Comparison of ENCODE assay signal across 12 cellular contexts in the genomic region with DNA sequence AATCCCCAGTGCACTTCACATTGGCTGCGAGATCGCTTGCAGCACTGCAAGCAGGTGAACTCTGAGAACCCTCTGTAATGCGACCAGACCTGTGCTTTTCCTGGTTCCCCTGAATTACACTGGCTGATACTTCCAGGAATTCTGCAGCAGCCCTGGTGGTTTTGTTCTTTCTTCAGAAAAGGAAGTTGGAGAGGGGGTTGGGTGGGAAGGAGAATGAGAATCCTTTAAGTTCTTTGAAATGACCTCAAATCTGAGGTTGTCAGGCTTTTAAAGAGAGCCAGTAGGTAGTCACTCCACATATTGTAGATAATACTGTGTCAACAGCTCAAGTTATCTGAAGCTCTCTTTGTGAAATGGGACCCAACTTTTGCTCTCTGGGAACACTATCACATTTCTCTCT.
DNase-seq lines count a peak whose midpoint lies in the region; ATAC-seq, FAIRE-seq and TF ChIP-seq lines count a peak whose summit lies in the region.
"Had no signal": no experiment of that assay in that cellular context is flagged by ENCODE, and none has a peak within 500 bp of the region (broad histone marks: within the 10 kb centered on the region; RNA-seq: fewer than 3 reads in every experiment).

No MANE protein-coding gene starts in this region.

- H3K23ac ChIP-seq in mesenchymal stem cell (ENCODE audit: low read length in 2 of 2) = no peak overlapping the region

- no peaks in the 10 kb centered on the region for H3K36me3 ChIP-seq in DND-41 (ENCODE audit: insufficient read depth, low read length)
- H3K36me3 ChIP-seq in HEK293 (ENCODE audit: control insufficient read depth in 2 of 2, insufficient read depth in 1 of 2, low read length in 2 of 2) = no peaks in the 10 kb centered on the region
- H3K36me3 ChIP-seq in mesenchymal stem cell (ENCODE audit: control insufficient read depth in 1 of 2, insufficient read depth in 2 of 2, low read depth in 1 of 2, low read length in 2 of 2) = no peaks in the 10 kb centered on the region
- peaks cover 0 to 3% (median 0%) of the 10 kb centered on the region in 6 donors for H3K36me3 ChIP-seq in spleen
- H3K36me3 ChIP-seq: SJCRH30 had no signal

- H3K4ac ChIP-seq in mesenchymal stem cell (ENCODE audit: low read depth in 1 of 2, low read length in 2 of 2) = no peak overlapping the region

- TF ChIP-seq CTCF in DND-41 (IDR thresholded peaks at IDR 0.05; ENCODE audit: borderline replicate concordance, extremely low read depth, low read length, poor library complexity, severe bottlenecking) (no peak), HEK293 (tag by site-specific recombination; IDR thresholded peaks at IDR 0.05) (no peak), spleen (IDR thresholded peaks at IDR 0.05 in 8 of 11, conservative IDR thresholded peaks at IDR 0.05 in 3 of 11) (no peak)

- H3K27ac ChIP-seq in DND-41 (ENCODE audit: low read length) (peak overlapping the region; percentile 77), HEK293 (ENCODE audit: extremely low read depth, low read depth, low read length) (no peak overlapping the region), mesenchymal stem cell (ENCODE audit: low read length, poor library complexity, severe bottlenecking) (no peak overlapping the region), spleen (no peak overlapping the region)
- H3K27ac ChIP-seq: SJCRH30 had no signal

- FAIRE-seq in GM12891 (lab: Jason Lieb, UNC) = no peak
- FAIRE-seq: endothelial cell of umbilical vein had no signal

- no peaks in the 10 kb centered on the region for H3K79me2 ChIP-seq in DND-41 (ENCODE audit: insufficient read depth, low read length)

- DNase-seq in DND-41 = peak; percentile 73
- DNase-seq in cerebellar cortex (ENCODE audit: low spot score) = peak; percentile 59
- no peak for DNase-seq in mesenchymal stem cell
- DNase-seq in spleen = no peak
- no peak for DNase-seq in activated effector memory CD4-positive, alpha-beta T cell treated with anti-CD3 and anti-CD28 coated beads, Interleukin-2, amount 50 U/mL, for 16 hours
- DNase-seq in GM12891 (ENCODE audit: insufficient read length, low spot score) = no peak
- DNase-seq: activated CD4-positive, alpha-beta T cell treated with anti-CD3 and anti-CD28 coated beads for 1 hour; CD8-positive, alpha-beta memory T cell; hypothalamus had no signal

- TF ChIP-seq POLR2A in spleen (IDR thresholded peaks at IDR 0.05) = no peak
- TF ChIP-seq POLR2A in GM12891 (IDR thresholded peaks at IDR 0.05; ENCODE audit: low read depth, low read length) = no peak

- H2BK5ac ChIP-seq in mesenchymal stem cell (ENCODE audit: low read depth, low read length, poor library complexity, severe bottlenecking) = no peak overlapping the region

- no peak overlapping the region for H2BK12ac ChIP-seq in mesenchymal stem cell (ENCODE audit: low read length in 2 of 2)

- H2AK5ac ChIP-seq in mesenchymal stem cell (ENCODE audit: low read length, severe bottlenecking) = no peak overlapping the region

- intact Hi-C loops in spleen (cut with DNase I; ENCODE audit: low total_unique reads) = no loop called here

- H3K4me2 ChIP-seq in DND-41 (ENCODE audit: insufficient read depth, low read length) = peak overlapping the region; percentile 65
- no peak overlapping the region for H3K4me2 ChIP-seq in mesenchymal stem cell (ENCODE audit: low read length, poor library complexity, severe bottlenecking)

- no peak overlapping the region for H3K18ac ChIP-seq in mesenchymal stem cell (ENCODE audit: low read depth in 1 of 2, low read length in 2 of 2)

- H3K79me1 ChIP-seq in mesenchymal stem cell (replicated peaks; ENCODE audit: low read length, poor library complexity, severe bottlenecking) = no peaks in the 10 kb centered on the region

- H3K9ac ChIP-seq in DND-41 (ENCODE audit: low read depth, low read length) (peak overlapping the region; percentile 44), mesenchymal stem cell (ENCODE audit: low read length) (no peak overlapping the region)

- H3K4me1 ChIP-seq in DND-41 (ENCODE audit: insufficient read depth, low read length) (peaks cover 57% of the 10 kb centered on the region), HEK293 (ENCODE audit: control insufficient read depth, insufficient read depth, low read length) (peaks cover 17% of the 10 kb centered on the region), mesenchymal stem cell (ENCODE audit: control insufficient read depth, insufficient read depth, low read depth, low read length) (peaks cover 8% of the 10 kb centered on the region), spleen (peaks cover 0 to 17% (median 0%) of the 10 kb centered on the region in 6 donors)
- H3K4me1 ChIP-seq: SJCRH30 had no signal

- H4K20me1 ChIP-seq in DND-41 (ENCODE audit: insufficient read depth, low read length) = no peaks in the 10 kb centered on the region

- H3K4me3 ChIP-seq in DND-41 (ENCODE audit: low read depth in 1 of 2, low read length in 2 of 2) = peak overlapping the region in 1 of 2 experiments; percentile 41; a peak in 2 of 4 replicates
- no peak overlapping the region for H3K4me3 ChIP-seq in HEK293 (ENCODE audit: low read depth, low read length)
- no peak overlapping the region for H3K4me3 ChIP-seq in mesenchymal stem cell (ENCODE audit: insufficient read depth in 1 of 2, low read depth in 1 of 2, low read length in 2 of 2)
- H3K4me3 ChIP-seq in spleen = no peak overlapping the region
- H3K4me3 ChIP-seq: SJCRH30 had no signal

- H3K14ac ChIP-seq in mesenchymal stem cell (ENCODE audit: low read length in 2 of 2) = peak overlapping the region in 1 of 2 experiments; percentile 7

- no peak overlapping the region for H2BK120ac ChIP-seq in mesenchymal stem cell (ENCODE audit: low read depth, low read length)

- H2AFZ ChIP-seq in DND-41 (ENCODE audit: low read depth, low read length) = peak overlapping the region; percentile 72
- H2AFZ ChIP-seq in mesenchymal stem cell (ENCODE audit: low read depth, low read length) = no peak overlapping the region

- CTCF ChIA-PET in HEK293 (lab: Yijun Ruan, JAX) = no interaction called here

- H4K91ac ChIP-seq in mesenchymal stem cell (ENCODE audit: low read length) = no peak overlapping the region

- peak overlapping the region; percentile 46 for H4K8ac ChIP-seq in mesenchymal stem cell (ENCODE audit: low read length)

- H3K9me3 ChIP-seq in DND-41 (ENCODE audit: insufficient read depth, low read length, severe bottlenecking) = no peaks in the 10 kb centered on the region
- no peaks in the 10 kb centered on the region for H3K9me3 ChIP-seq in HEK293 (ENCODE audit: control insufficient read depth, insufficient read depth, low read depth, low read length)
- no peaks in the 10 kb centered on the region for H3K9me3 ChIP-seq in mesenchymal stem cell (ENCODE audit: control insufficient read depth, low read length)
- no peaks in the 10 kb centered on the region for H3K9me3 ChIP-seq in spleen
- H3K9me3 ChIP-seq: SJCRH30 had no signal

- H3K27me3 ChIP-seq in DND-41 (ENCODE audit: insufficient read depth, low read length, poor library complexity) (no peaks in the 10 kb centered on the region), mesenchymal stem cell (ENCODE audit: control insufficient read depth in 1 of 2, insufficient read depth in 1 of 2, low read length in 2 of 2) (peaks cover 0 to 20% of the 10 kb centered on the region in 2 experiments), spleen (replicated peaks in 1 of 7) (no peaks in the 10 kb centered on the region)
- H3K27me3 ChIP-seq: SJCRH30 had no signal

- peak; percentile 71 for ATAC-seq in DND-41 (ENCODE audit: insufficient read depth, low read depth)

- no peak overlapping the region for H2BK15ac ChIP-seq in mesenchymal stem cell (ENCODE audit: low read depth, poor library complexity, severe bottlenecking)

- POLR2A ChIA-PET in HEK293 (lab: Yijun Ruan, JAX) = no interaction called here

- WGBS in mesenchymal stem cell = 50% methylated on average over 3 of the region's 3 CpGs
- WGBS in spleen, 5 donors = 58 to 68% (median 65%) methylated on average over 3 of the region's 3 CpGs

TF ChIP-seq in HEK293, 187 proteins besides CTCF, POLR2A, EP300 and RAD21:
- TF ChIP-seq, protein P1, sequence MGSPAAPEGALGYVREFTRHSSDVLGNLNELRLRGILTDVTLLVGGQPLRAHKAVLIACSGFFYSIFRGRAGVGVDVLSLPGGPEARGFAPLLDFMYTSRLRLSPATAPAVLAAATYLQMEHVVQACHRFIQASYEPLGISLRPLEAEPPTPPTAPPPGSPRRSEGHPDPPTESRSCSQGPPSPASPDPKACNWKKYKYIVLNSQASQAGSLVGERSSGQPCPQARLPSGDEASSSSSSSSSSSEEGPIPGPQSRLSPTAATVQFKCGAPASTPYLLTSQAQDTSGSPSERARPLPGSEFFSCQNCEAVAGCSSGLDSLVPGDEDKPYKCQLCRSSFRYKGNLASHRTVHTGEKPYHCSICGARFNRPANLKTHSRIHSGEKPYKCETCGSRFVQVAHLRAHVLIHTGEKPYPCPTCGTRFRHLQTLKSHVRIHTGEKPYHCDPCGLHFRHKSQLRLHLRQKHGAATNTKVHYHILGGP (tag by site-specific recombination; IDR thresholded peaks at IDR 0.05) = peak; percentile 62
- TF ChIP-seq GLIS1 (tag by site-specific recombination; IDR thresholded peaks at IDR 0.05) = no peak

TF ChIP-seq in GM12891, 5 proteins besides CTCF, POLR2A, EP300 and RAD21:
- no peak for TF ChIP-seq PAX5 (IDR thresholded peaks at IDR 0.05; ENCODE audit: insufficient read depth, low read length, severe bottlenecking)
- no peak for TF ChIP-seq POLR2AphosphoS5 (IDR thresholded peaks at IDR 0.05; ENCODE audit: low read depth, low read length)
- no peak for TF ChIP-seq SPI1 (IDR thresholded peaks at IDR 0.05; ENCODE audit: low read depth, low read length)
- no peak for TF ChIP-seq POU2F2 (IDR thresholded peaks at IDR 0.05; ENCODE audit: low read depth, low read length)
- TF ChIP-seq TAF1 (IDR thresholded peaks at IDR 0.05; ENCODE audit: low read depth, low read length) = no peak

Comparison
In these comparisons a context has a peak if more than half of its experiments do, and no peak if none do; other contexts are left out.
1. DNase-seq: peak in DND-41 (single experiment) and cerebellar cortex (single experiment); none in mesenchymal stem cell (single experiment), spleen (single experiment), activated effector memory CD4-positive, alpha-beta T cell treated with anti-CD3 and anti-CD28 coated beads, Interleukin-2, amount 50 U/mL, for 16 hours (single experiment) and GM12891 (single experiment).